Comparison of ENCODE assay signal across 1 cellular context in genomic region chr19:9934132-9934950, GRCh38.
TF ChIP-seq lines count a peak whose summit lies in the region.

No MANE protein-coding gene starts in this region.

TF ChIP-seq in HEK293, 187 proteins besides CTCF, POLR2A, EP300 and RAD21 (continued from another document and continues in another):
- TF ChIP-seq PBX3 (CRISPR knock-in tag; IDR thresholded peaks at IDR 0.05): no peak
- TF ChIP-seq ZNF548 (tag by site-specific recombination; IDR thresholded peaks at IDR 0.05): no peak
- peak; percentile 96 for TF ChIP-seq PATZ1 (tag by site-specific recombination; IDR thresholded peaks at IDR 0.05)
- TF ChIP-seq ZNF629 (tag by site-specific recombination; IDR thresholded peaks at IDR 0.05): peak; percentile 50; the same call in 1 of the 2 replicates
- TF ChIP-seq ZFP69B (tag by site-specific recombination; IDR thresholded peaks at IDR 0.05): 0 out of 2 replicates have a peak, but pooled peaks have one; percentile 29
- TF ChIP-seq KLF7 (tag by site-specific recombination; IDR thresholded peaks at IDR 0.05; ENCODE audit: borderline replicate concordance): 0 out of 2 replicates have a peak, but pooled peaks have one; percentile 28
- peak; percentile 72 for TF ChIP-seq ZIC2 (tag by site-specific recombination; IDR thresholded peaks at IDR 0.05)
- TF ChIP-seq GLI2 (tag by site-specific recombination; IDR thresholded peaks at IDR 0.05; ENCODE audit: borderline replicate concordance, low read depth): no peak
- TF ChIP-seq ZNF155 (tag by site-specific recombination; IDR thresholded peaks at IDR 0.05): no peak
- peak; percentile 67 for TF ChIP-seq ZBTB8A (tag by site-specific recombination; IDR thresholded peaks at IDR 0.05)
- TF ChIP-seq ZNF654 (tag by site-specific recombination; IDR thresholded peaks at IDR 0.05; ENCODE audit: low read depth): peak; percentile 79
- TF ChIP-seq SP2 (tag by site-specific recombination; IDR thresholded peaks at IDR 0.05): peak; percentile 91
- TF ChIP-seq ZNF292 (tag by site-specific recombination; IDR thresholded peaks at IDR 0.05; ENCODE audit: borderline replicate concordance, low read depth): no peak
- no peak for TF ChIP-seq ZNF423 (tag by site-specific recombination; IDR thresholded peaks at IDR 0.05)
- 0 out of 2 replicates have a peak, but pooled peaks have one; percentile 11 for TF ChIP-seq ZBTB21 (tag by site-specific recombination; IDR thresholded peaks at IDR 0.05)
- TF ChIP-seq KLF16 (tag by site-specific recombination; IDR thresholded peaks at IDR 0.05): peak; percentile 87
- TF ChIP-seq TRIM28 (IDR thresholded peaks at IDR 0.05; ENCODE audit: borderline replicate concordance, low read length): no peak
- no peak for TF ChIP-seq TSHZ1 (tag by site-specific recombination; IDR thresholded peaks at IDR 0.05; ENCODE audit: borderline replicate concordance)
- TF ChIP-seq KLF1 (tag by site-specific recombination; IDR thresholded peaks at IDR 0.05): peak; percentile 82
- TF ChIP-seq YY2 (tag by site-specific recombination; IDR thresholded peaks at IDR 0.05): no peak
- TF ChIP-seq ZNF394 (tag by site-specific recombination; IDR thresholded peaks at IDR 0.05; ENCODE audit: borderline replicate concordance): peak; percentile 38; the same call in 1 of the 2 replicates
- peak; percentile 86 for TF ChIP-seq HIC1 (tag by site-specific recombination; IDR thresholded peaks at IDR 0.05)
- no peak for TF ChIP-seq TCF7L2 (IDR thresholded peaks at IDR 0.05; ENCODE audit: borderline replicate concordance, low read depth, low read length)
- no peak for TF ChIP-seq ZNF449 (tag by site-specific recombination; IDR thresholded peaks at IDR 0.05)
- TF ChIP-seq ZNF529 (tag by site-specific recombination; IDR thresholded peaks at IDR 0.05; ENCODE audit: insufficient replicate concordance): no peak
- TF ChIP-seq ZBTB10 (tag by site-specific recombination; IDR thresholded peaks at IDR 0.05): peak; percentile 90
- TF ChIP-seq ZNF362 (tag by site-specific recombination; IDR thresholded peaks at IDR 0.05): no peak
- TF ChIP-seq ZNF660 (tag by site-specific recombination; IDR thresholded peaks at IDR 0.05): 0 out of 2 replicates have a peak, but pooled peaks have one; percentile 48
- TF ChIP-seq ZBTB26 (tag by site-specific recombination; optimal IDR thresholded peaks at IDR 0.05): peak; percentile 1
- peak; percentile 83 for TF ChIP-seq ZBTB17 (tag by site-specific recombination; IDR thresholded peaks at IDR 0.05)
- TF ChIP-seq KLF10 (tag by site-specific recombination; IDR thresholded peaks at IDR 0.05): peak; percentile 61; the same call in 1 of the 2 replicates
- peak; percentile 70; the same call in 1 of the 2 replicates for TF ChIP-seq SP7 (tag by site-specific recombination; IDR thresholded peaks at IDR 0.05)
- TF ChIP-seq PRDM4 (tag by site-specific recombination; IDR thresholded peaks at IDR 0.05): 0 out of 2 replicates have a peak, but pooled peaks have one; percentile 4
- TF ChIP-seq ZNF513 (tag by site-specific recombination; IDR thresholded peaks at IDR 0.05): no peak
- TF ChIP-seq ZNF561 (tag by site-specific recombination; IDR thresholded peaks at IDR 0.05; ENCODE audit: borderline replicate concordance): peak; percentile 28; the same call in 1 of the 2 replicates
- no peak for TF ChIP-seq BCL11B (tag by site-specific recombination; IDR thresholded peaks at IDR 0.05; ENCODE audit: low read depth)
- TF ChIP-seq ZNF596 (tag by site-specific recombination; IDR thresholded peaks at IDR 0.05): no peak
